Comparison of ENCODE assay signal across 36 cellular contexts in the genomic region with DNA sequence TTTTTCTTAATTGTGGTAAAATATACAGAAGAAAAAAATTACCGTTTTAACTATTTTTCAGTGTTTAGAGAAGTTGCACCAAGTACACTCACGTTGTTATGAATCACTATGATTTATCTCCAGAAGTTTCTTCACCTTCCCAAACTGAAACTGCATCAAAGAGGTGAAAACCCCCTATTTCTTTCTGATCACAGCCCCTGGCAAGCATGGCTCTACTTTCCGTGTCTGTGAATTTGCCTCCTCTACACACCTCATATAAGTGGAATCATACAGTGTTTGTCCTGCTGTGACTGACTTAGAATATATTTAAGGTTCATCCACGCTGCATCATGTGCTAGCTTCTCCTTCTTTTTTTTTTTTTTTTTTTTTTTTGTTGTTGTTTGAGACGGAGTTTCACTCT. TPM values are rescaled to one million over a fixed set of nuclear protein-coding genes. Genes with fewer than 3 reads are reported as not detected.
"Had no signal": no experiment of that assay in that cellular context is flagged by ENCODE, and none has a peak within 500 bp of the region (broad histone marks: within the 10 kb centered on the region; RNA-seq: fewer than 3 reads in every experiment).

No MANE protein-coding gene starts in this region.

- H3K36me3 Mint-ChIP-seq: activated CD4-positive, alpha-beta memory T cell treated with anti-CD3 and anti-CD28 coated beads for 36 hours; T-cell had no signal

- H3K4me3 ChIP-seq: K562, PC-9 had no signal

- H3K36me3 ChIP-seq: brain microvascular endothelial cell, WERI-Rb-1 had no signal

- DNase-seq: activated CD4-positive, alpha-beta memory T cell treated with anti-CD3 and anti-CD28 coated beads for 36 hours; activated CD4-positive, alpha-beta T cell treated with anti-CD3 and anti-CD28 coated beads, Interleukin-2, amount 50 U/mL, for 1 hour; activated CD4-positive, CD25-positive, alpha-beta regulatory T cell; activated CD8-positive, alpha-beta memory T cell treated with anti-CD3 and anti-CD28 coated beads, Interleukin-2, amount 50 U/mL, for 4 hours; activated effector memory CD4-positive, alpha-beta T cell treated with Interleukin-2 at 50 U/mL for 16 hours; activated naive CD4-positive, alpha-beta T cell treated with anti-CD3 and anti-CD28 coated beads, Interleukin-2, amount 50 U/mL, for 16 hours; amniotic stem cell; aorta; brain microvascular endothelial cell; central memory CD4-positive, alpha-beta T cell; MV-4-11; NCI-H1092; NCI-H1436 treated with DMSO at 0.1 percent for 48 hours; NCI-H1694 treated with DMSO at 0.1 percent for 48 hours; NCI-H2029; NCI-H345; NCI-H524 treated with DMSO at 0.1 percent for 48 hours; NCI-H748 treated with DMSO at 0.1 percent for 48 hours; NK-92 treated with Interleukin-12 subunit alpha and Interleukin-12 subunit beta, amount 100 ng/mL, for 24 hours; PC-9; SIG-M5; T-cell; T-helper 17 cell; WERI-Rb-1 had no signal

- ATAC-seq: K562, Right ventricle myocardium inferior, SK-N-SH treated with all-trans-retinoic acid at 6 μM for 48 hours, T-cell, T-helper 17 cell had no signal

- H3K4me3 Mint-ChIP-seq: activated CD4-positive, alpha-beta memory T cell treated with anti-CD3 and anti-CD28 coated beads for 36 hours; activated T-helper 1 cell treated with anti-CD3 and anti-CD28 coated beads, Interleukin-12 subunit alpha, Interleukin-12 subunit beta, Interleukin-2, Interleukin-4 antibody, amounts not matched to agents 30 ng/mL and 10 ng/mL and 1 ng/mL, durations not matched to agents 14 hours and 24 hours and 36 hours; T-cell; T-helper 17 cell had no signal

- FAIRE-seq: colon, K562, RCC 7860 had no signal

- H3K27ac ChIP-seq: brain microvascular endothelial cell, PC-9, RWPE1, WERI-Rb-1 had no signal

- H3K27ac Mint-ChIP-seq: activated CD4-positive, alpha-beta memory T cell treated with anti-CD3 and anti-CD28 coated beads for 36 hours; activated T-helper 1 cell treated with anti-CD3 and anti-CD28 coated beads, Interleukin-12 subunit alpha, Interleukin-12 subunit beta, Interleukin-2, Interleukin-4 antibody, amounts not matched to agents 30 ng/mL and 10 ng/mL and 1 ng/mL, durations not matched to agents 14 hours and 24 hours and 36 hours; T-cell; T-helper 17 cell had no signal

- H3K9me3 Mint-ChIP-seq: activated CD4-positive, alpha-beta memory T cell treated with anti-CD3 and anti-CD28 coated beads for 36 hours; activated T-helper 1 cell treated with anti-CD3 and anti-CD28 coated beads, Interleukin-12 subunit alpha, Interleukin-12 subunit beta, Interleukin-2, Interleukin-4 antibody, amounts not matched to agents 30 ng/mL and 10 ng/mL and 1 ng/mL, durations not matched to agents 14 hours and 24 hours and 36 hours; T-cell had no signal

RNA-seq across cellular contexts. Expression of gene SIGLEC10, which starts 15.7 kb away (rescaled TPM):
- total RNA-seq: M059J, NCI-H460, PC-9, SK-MEL-5 had no signal

RNA-seq across cellular contexts. Expression of gene SIGLEC8, which starts 25.2 kb away (rescaled TPM):
- total RNA-seq: activated CD4-positive, alpha-beta memory T cell treated with anti-CD3 and anti-CD28 coated beads for 36 hours; M059J; NCI-H460; OCI-LY7; PC-9; SK-MEL-5; T-cell; T-helper 17 cell had no signal

RNA-seq across cellular contexts. Expression of gene C19orf84, which starts 42.7 kb away (rescaled TPM):
- total RNA-seq: activated CD4-positive, alpha-beta memory T cell treated with anti-CD3 and anti-CD28 coated beads for 36 hours; aorta; cerebellum; M059J; NCI-H460; OCI-LY7; Right ventricle myocardium inferior; SK-MEL-5; T-cell; T-helper 17 cell had no signal
- polyA plus RNA-seq: aorta had no signal

RNA-seq across cellular contexts. Expression of gene CEACAM18, which starts 45.2 kb away (rescaled TPM):
- total RNA-seq: activated CD4-positive, alpha-beta memory T cell treated with anti-CD3 and anti-CD28 coated beads for 36 hours; activated T-helper 1 cell treated with anti-CD3 and anti-CD28 coated beads, Interleukin-12 subunit alpha, Interleukin-12 subunit beta, Interleukin-2, Interleukin-4 antibody, amounts not matched to agents 30 ng/mL and 10 ng/mL and 1 ng/mL, durations not matched to agents 14 hours and 24 hours and 36 hours; aorta; cerebellum; M059J; NCI-H460; OCI-LY7; PC-9; Right ventricle myocardium inferior; SK-MEL-5; T-cell; T-helper 17 cell had no signal

RNA-seq across cellular contexts. Expression of gene LIM2, which starts 45.3 kb away (rescaled TPM):
- total RNA-seq: activated T-helper 1 cell treated with anti-CD3 and anti-CD28 coated beads, Interleukin-12 subunit alpha, Interleukin-12 subunit beta, Interleukin-2, Interleukin-4 antibody, amounts not matched to agents 30 ng/mL and 10 ng/mL and 1 ng/mL, durations not matched to agents 14 hours and 24 hours and 36 hours; aorta; cerebellum; M059J; NCI-H460; OCI-LY7; PC-9; Right ventricle myocardium inferior; SK-MEL-5; T-cell; T-helper 17 cell had no signal
- polyA plus RNA-seq: aorta had no signal
